In genomic region chr14:71231521-71232393, GRCh38 we compare ENCODE assay signal across 11 cellular contexts.
A peak's percentile ranks its signal among the peaks of the same experiment; 100 is the strongest.
DNase-seq lines count a peak whose midpoint lies in the region; ATAC-seq and TF ChIP-seq lines count a peak whose summit lies in the region.
"Had no signal": no experiment of that assay in that cellular context is flagged by ENCODE, and none has a peak within 500 bp of the region (broad histone marks: within the 10 kb centered on the region; RNA-seq: fewer than 3 reads in every experiment).

No MANE protein-coding gene starts in this region.

- intact Hi-C loops in sciatic nerve (cut with DNase I): no loop called here
- intact Hi-C loops in spleen (cut with DNase I; ENCODE audit: low total_unique reads): no loop called here

- DNase-seq in SJCRH30 (peak; percentile 13 to 40), sciatic nerve (ENCODE audit: low spot score) (no peak), NCI-H2196 treated with DMSO at 0.1 percent for 48 hours (lab: John Stamatoyannopoulos, UW; ENCODE audit: unreplicated experiment) (no peak), spleen (no peak), C1 segment of cervical spinal cord (lab: John Stamatoyannopoulos, UW) (no peak)
- DNase-seq: anterior cingulate cortex, left ventricle myocardium superior, NCI-H1436 had no signal

- WGBS in spleen, 5 donors: 82 to 94% (median 87%) methylated on average over 10 to 16 of the region's 16 CpGs

- no peaks in the 10 kb centered on the region for H3K36me3 ChIP-seq in SJCRH30
- H3K36me3 ChIP-seq in spleen: no peaks in the 10 kb centered on the region

- TF ChIP-seq POLR2A in spleen (IDR thresholded peaks at IDR 0.05): no peak

- no peaks in the 10 kb centered on the region for H3K27me3 ChIP-seq in SJCRH30
- H3K27me3 ChIP-seq in spleen (replicated peaks in 1 of 7): no peaks in the 10 kb centered on the region

- no peak overlapping the region for H3K4me3 ChIP-seq in SJCRH30
- H3K4me3 ChIP-seq in spleen: no peak overlapping the region

- no peaks in the 10 kb centered on the region for H3K4me1 ChIP-seq in SJCRH30
- peaks cover 0 to 20% (median 2%) of the 10 kb centered on the region in 6 donors for H3K4me1 ChIP-seq in spleen

- H3K9me3 ChIP-seq in SJCRH30 (replicated peaks) (no peaks in the 10 kb centered on the region), spleen (no peaks in the 10 kb centered on the region)

- no peak overlapping the region for H3K27ac ChIP-seq in SJCRH30
- no peak overlapping the region for H3K27ac ChIP-seq in spleen
- H3K27ac ChIP-seq: VCaP had no signal

- ATAC-seq in GM18907 (IDR thresholded peaks at IDR 0.05; ENCODE audit: unreplicated experiment) (peak; percentile 77), HG03432 (IDR thresholded peaks at IDR 0.05; ENCODE audit: unreplicated experiment) (peak; percentile 85), sciatic nerve (peak; percentile 14)
- ATAC-seq: left ventricle myocardium superior had no signal

- TF ChIP-seq CTCF in spleen (IDR thresholded peaks at IDR 0.05 in 8 of 11, conservative IDR thresholded peaks at IDR 0.05 in 3 of 11): no peak

Comparison
In these comparisons a context has a peak if more than half of its experiments do, and no peak if none do; other contexts are left out.
1. ATAC-seq: peak in every context shown above with its lines; median percentile 85 in HG03432; 77 in GM18907; 14 in sciatic nerve.
2. DNase-seq: peak in SJCRH30 (2 of 2); none in sciatic nerve (single experiment), NCI-H2196 treated with DMSO at 0.1 percent for 48 hours (single experiment), spleen (single experiment) and C1 segment of cervical spinal cord (0 of 14).